ENCODE assay signal across 11 cellular contexts in genomic region chr12:110314308-110314707, GRCh38. TPM values are rescaled to one million over a fixed set of nuclear protein-coding genes. Genes with fewer than 3 reads are reported as not detected.
DNase-seq lines count a peak whose midpoint lies in the region; ATAC-seq and TF ChIP-seq lines count a peak whose summit lies in the region.
"Had no signal": no experiment of that assay in that cellular context is flagged by ENCODE, and none has a peak within 500 bp of the region (broad histone marks: within the 10 kb centered on the region; RNA-seq: fewer than 3 reads in every experiment).

No MANE protein-coding gene starts in this region.

- peaks cover 0 to 23% of the 10 kb centered on the region in 2 donors for H3K36me3 ChIP-seq in left lung

- peak; percentile 16 for ATAC-seq in stimulated activated memory B cell treated with anti-CD40 and anti-IgM and Interleukin-4, amounts not matched to agents 10 μg/mL and 1 μg/mL and 100 μg/mL, for 72 hours
- ATAC-seq in left lung (no peak), HG03457 (IDR thresholded peaks at IDR 0.05; ENCODE audit: unreplicated experiment) (no peak)

- H3K4me3 ChIP-seq in left lung = no peak overlapping the region
- H3K4me3 ChIP-seq: BLaER1 had no signal

- no peaks in the 10 kb centered on the region for H3K9me3 ChIP-seq in left lung
- H3K9me3 ChIP-seq: BLaER1 had no signal

- peak overlapping the region in 1 of 2 donors; percentile 11 for H3K27ac ChIP-seq in left lung
- H3K27ac ChIP-seq: BLaER1 had no signal

- no peak for DNase-seq in activated CD4-positive, alpha-beta T cell treated with anti-CD3 and anti-CD28 coated beads, Interleukin-2, amount 10 ng/mL, durations not matched to agents 24 days and 14 days
- DNase-seq in activated CD4-positive, alpha-beta T cell treated with anti-CD3 and anti-CD28 coated beads, Interleukin-2, amount 50 U/mL, for 1 hour = no peak
- DNase-seq in NCI-H226 (peak; percentile 81), left lung (no peak), NCI-H146 treated with DMSO at 0.1 percent for 48 hours (lab: John Stamatoyannopoulos, UW; ENCODE audit: unreplicated experiment) (no peak)
- DNase-seq: NCI-H69 had no signal

- H3K9me3 Mint-ChIP-seq in activated CD4-positive, alpha-beta T cell treated with anti-CD3 and anti-CD28 coated beads, Interleukin-2, amount 10 ng/mL, durations not matched to agents 24 days and 14 days = no peaks in the 10 kb centered on the region
- H3K9me3 Mint-ChIP-seq in dendritic cell treated with granulocyte-macrophage colony-stimulating factor and Interleukin-4, amounts not matched to agents 40 ng/mL and 50 ng/mL, for 4 days = no peaks in the 10 kb centered on the region
- no peaks in the 10 kb centered on the region for H3K9me3 Mint-ChIP-seq in stimulated activated memory B cell treated with anti-CD40 and anti-IgM and Interleukin-4, amounts not matched to agents 10 μg/mL and 1 μg/mL and 100 μg/mL, for 72 hours
- H3K9me3 Mint-ChIP-seq: nephron had no signal

- peaks cover 7 to 77% of the 10 kb centered on the region in 2 donors for H3K4me1 ChIP-seq in left lung

- H3K27me3 ChIP-seq in left lung = no peaks in the 10 kb centered on the region
- H3K27me3 ChIP-seq: BLaER1 had no signal

- intact Hi-C loops in activated CD4-positive, alpha-beta T cell treated with anti-CD3 and anti-CD28 coated beads, Interleukin-2, amount 10 ng/mL, durations not matched to agents 24 days and 14 days (cut with micrococcal nuclease) = no loop called here
- intact Hi-C loops in dendritic cell treated with granulocyte-macrophage colony-stimulating factor and Interleukin-4, amounts not matched to agents 40 ng/mL and 50 ng/mL, for 4 days (cut with micrococcal nuclease) = no loop called here
- intact Hi-C loops in left lung (cut with DNase I) = no loop called here

- H3K4me3 Mint-ChIP-seq in activated CD4-positive, alpha-beta T cell treated with anti-CD3 and anti-CD28 coated beads, Interleukin-2, amount 10 ng/mL, durations not matched to agents 24 days and 14 days = no peak overlapping the region
- H3K4me3 Mint-ChIP-seq in dendritic cell treated with granulocyte-macrophage colony-stimulating factor and Interleukin-4, amounts not matched to agents 40 ng/mL and 50 ng/mL, for 4 days = peak overlapping the region; percentile 17
- no peak overlapping the region for H3K4me3 Mint-ChIP-seq in stimulated activated memory B cell treated with anti-CD40 and anti-IgM and Interleukin-4, amounts not matched to agents 10 μg/mL and 1 μg/mL and 100 μg/mL, for 72 hours
- H3K4me3 Mint-ChIP-seq: nephron had no signal

- H3K4me1 Mint-ChIP-seq in activated CD4-positive, alpha-beta T cell treated with anti-CD3 and anti-CD28 coated beads, Interleukin-2, amount 10 ng/mL, durations not matched to agents 24 days and 14 days = peaks cover 39% of the 10 kb centered on the region
- peaks cover 34% of the 10 kb centered on the region for H3K4me1 Mint-ChIP-seq in dendritic cell treated with granulocyte-macrophage colony-stimulating factor and Interleukin-4, amounts not matched to agents 40 ng/mL and 50 ng/mL, for 4 days (ENCODE audit: low read depth)
- H3K4me1 Mint-ChIP-seq in stimulated activated memory B cell treated with anti-CD40 and anti-IgM and Interleukin-4, amounts not matched to agents 10 μg/mL and 1 μg/mL and 100 μg/mL, for 72 hours = peaks cover 18% of the 10 kb centered on the region

- peak overlapping the region; percentile 66 for H3K27ac Mint-ChIP-seq in activated CD4-positive, alpha-beta T cell treated with anti-CD3 and anti-CD28 coated beads, Interleukin-2, amount 10 ng/mL, durations not matched to agents 24 days and 14 days
- H3K27ac Mint-ChIP-seq in dendritic cell treated with granulocyte-macrophage colony-stimulating factor and Interleukin-4, amounts not matched to agents 40 ng/mL and 50 ng/mL, for 4 days = peak overlapping the region; percentile 57
- no peak overlapping the region for H3K27ac Mint-ChIP-seq in stimulated activated memory B cell treated with anti-CD40 and anti-IgM and Interleukin-4, amounts not matched to agents 10 μg/mL and 1 μg/mL and 100 μg/mL, for 72 hours

- peaks cover 38% of the 10 kb centered on the region for H3K36me3 Mint-ChIP-seq in activated CD4-positive, alpha-beta T cell treated with anti-CD3 and anti-CD28 coated beads, Interleukin-2, amount 10 ng/mL, durations not matched to agents 24 days and 14 days (ENCODE audit: low read depth)
- peaks cover 57% of the 10 kb centered on the region for H3K36me3 Mint-ChIP-seq in dendritic cell treated with granulocyte-macrophage colony-stimulating factor and Interleukin-4, amounts not matched to agents 40 ng/mL and 50 ng/mL, for 4 days (ENCODE audit: low read depth)
- peaks cover 12% of the 10 kb centered on the region for H3K36me3 Mint-ChIP-seq in stimulated activated memory B cell treated with anti-CD40 and anti-IgM and Interleukin-4, amounts not matched to agents 10 μg/mL and 1 μg/mL and 100 μg/mL, for 72 hours

- H3K27me3 Mint-ChIP-seq in activated CD4-positive, alpha-beta T cell treated with anti-CD3 and anti-CD28 coated beads, Interleukin-2, amount 10 ng/mL, durations not matched to agents 24 days and 14 days = no peaks in the 10 kb centered on the region
- H3K27me3 Mint-ChIP-seq in dendritic cell treated with granulocyte-macrophage colony-stimulating factor and Interleukin-4, amounts not matched to agents 40 ng/mL and 50 ng/mL, for 4 days = no peaks in the 10 kb centered on the region
- H3K27me3 Mint-ChIP-seq in stimulated activated memory B cell treated with anti-CD40 and anti-IgM and Interleukin-4, amounts not matched to agents 10 μg/mL and 1 μg/mL and 100 μg/mL, for 72 hours = no peaks in the 10 kb centered on the region

- no peak for TF ChIP-seq CTCF in left lung (IDR thresholded peaks at IDR 0.05)

RNA-seq across cellular contexts. Expression of gene ATP2A2, which starts 33.3 kb away (rescaled TPM):
- 219 and 222 TPM in 2 replicates for total RNA-seq in activated CD4-positive, alpha-beta T cell treated with anti-CD3 and anti-CD28 coated beads, Interleukin-2, amount 10 ng/mL, durations not matched to agents 24 days and 14 days
- total RNA-seq in left lung = 100 to 1,000 TPM; 204 to 258 TPM
